Comparison of ENCODE assay signal across 13 cellular contexts in the genomic region with DNA sequence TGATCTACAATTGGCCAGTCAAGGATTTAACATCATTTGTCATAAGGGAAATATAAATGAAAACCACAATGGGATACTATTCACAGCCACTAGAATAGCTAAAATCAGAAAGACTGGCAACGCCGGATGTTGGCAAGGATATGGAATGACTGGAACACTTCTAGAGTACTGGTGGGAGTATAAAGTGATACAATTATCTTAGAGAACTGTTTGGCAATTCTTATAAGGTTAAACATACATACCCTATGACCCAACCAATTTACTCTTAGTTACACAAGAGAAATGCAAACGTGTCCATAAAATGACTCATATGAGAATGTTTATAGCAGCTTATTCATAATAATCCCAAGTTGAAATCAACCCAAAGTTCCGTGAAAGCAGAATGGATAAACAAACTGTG. TPM values are rescaled to one million over a fixed set of nuclear protein-coding genes. Genes with fewer than 3 reads are reported as not detected.
"Had no signal": no experiment of that assay in that cellular context is flagged by ENCODE, and none has a peak within 500 bp of the region (broad histone marks: within the 10 kb centered on the region; RNA-seq: fewer than 3 reads in every experiment).

No MANE protein-coding gene starts in this region.

- H3K4me1 ChIP-seq: colonic mucosa, lower lobe of right lung had no signal

- DNase-seq: activated CD4-positive, alpha-beta T cell treated with anti-CD3 and anti-CD28 coated beads, Interleukin-2, amount 10 ng/mL, durations not matched to agents 24 days and 14 days; activated CD4-positive, CD25-positive, alpha-beta regulatory T cell; activated naive CD4-positive, alpha-beta T cell treated with anti-CD3 and anti-CD28 coated beads, Interleukin-2, amount 50 U/mL, for 16 hours; colonic mucosa; head of caudate nucleus; immature natural killer cell; left cardiac atrium; lower lobe of right lung; right cardiac atrium; stimulated activated naive CD8-positive, alpha-beta T cell treated with anti-CD3 and anti-CD28 coated beads, Interleukin-15, Interleukin-2, amounts not matched to agents 100 U/mL and 50 U/mL, for 24 hours had no signal

- H3K9me3 ChIP-seq: colonic mucosa, lower lobe of right lung had no signal

- H3K4me3 ChIP-seq: colonic mucosa, lower lobe of right lung, smooth muscle cell had no signal

- H3K36me3 ChIP-seq: colonic mucosa, lower lobe of right lung had no signal

- ATAC-seq: lower lobe of right lung; right cardiac atrium; stimulated activated naive CD8-positive, alpha-beta T cell treated with anti-CD3 and anti-CD28 coated beads, Interleukin-15, Interleukin-2, amounts not matched to agents 100 U/mL and 50 U/mL, for 24 hours had no signal

- H3K27ac ChIP-seq: colonic mucosa, lower lobe of right lung had no signal

- H3K27me3 ChIP-seq: colonic mucosa had no signal

RNA-seq across cellular contexts. Expression of gene MAPK4, which starts 35.0 kb away (rescaled TPM):
- total RNA-seq: activated CD4-positive, alpha-beta T cell treated with anti-CD3 and anti-CD28 coated beads, Interleukin-2, amount 10 ng/mL, durations not matched to agents 24 days and 14 days; activated T-helper 2 cell treated with anti-CD3 and anti-CD28 coated beads, Interferon-gamma antibody, Interleukin-2, Interleukin-4, amounts not matched to agents 10 μg/mL and 5 μg/mL and 100 μg/mL, durations not matched to agents 14 hours and 24 hours and 36 hours; myocyte had no signal
- polyA plus RNA-seq: immature natural killer cell, smooth muscle cell had no signal
